ENCODE assay signal across 1 cellular context in genomic region chr18:12377556-12378553, GRCh38.
TF ChIP-seq lines count a peak whose summit lies in the region.

No MANE protein-coding gene starts in this region.

TF ChIP-seq in HEK293, 187 proteins besides CTCF, POLR2A, EP300 and RAD21 (continued from another document):
- TF ChIP-seq, protein P1, sequence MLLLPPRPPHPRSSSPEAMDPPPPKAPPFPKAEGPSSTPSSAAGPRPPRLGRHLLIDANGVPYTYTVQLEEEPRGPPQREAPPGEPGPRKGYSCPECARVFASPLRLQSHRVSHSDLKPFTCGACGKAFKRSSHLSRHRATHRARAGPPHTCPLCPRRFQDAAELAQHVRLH (tag by site-specific recombination; IDR thresholded peaks at IDR 0.05): 0 out of 2 replicates have a peak, but pooled peaks have one; percentile 42
- TF ChIP-seq ZBTB48 (tag by site-specific recombination; IDR thresholded peaks at IDR 0.05) (peak; percentile 95), ZNF169 (tag by site-specific recombination; IDR thresholded peaks at IDR 0.05) (no peak), ZNF211 (tag by site-specific recombination; IDR thresholded peaks at IDR 0.05; ENCODE audit: low read depth) (no peak), ZXDB (tag by site-specific recombination; IDR thresholded peaks at IDR 0.05) (peak; percentile 62), EGR2 (tag by site-specific recombination; IDR thresholded peaks at IDR 0.05; ENCODE audit: low read depth) (no peak), ZNF302 (tag by site-specific recombination; IDR thresholded peaks at IDR 0.05; ENCODE audit: low read depth) (no peak)
TF ChIP-seq in HEK293: peak in this region for 40.
